ENCODE assay signal across 11 cellular contexts in the genomic region with DNA sequence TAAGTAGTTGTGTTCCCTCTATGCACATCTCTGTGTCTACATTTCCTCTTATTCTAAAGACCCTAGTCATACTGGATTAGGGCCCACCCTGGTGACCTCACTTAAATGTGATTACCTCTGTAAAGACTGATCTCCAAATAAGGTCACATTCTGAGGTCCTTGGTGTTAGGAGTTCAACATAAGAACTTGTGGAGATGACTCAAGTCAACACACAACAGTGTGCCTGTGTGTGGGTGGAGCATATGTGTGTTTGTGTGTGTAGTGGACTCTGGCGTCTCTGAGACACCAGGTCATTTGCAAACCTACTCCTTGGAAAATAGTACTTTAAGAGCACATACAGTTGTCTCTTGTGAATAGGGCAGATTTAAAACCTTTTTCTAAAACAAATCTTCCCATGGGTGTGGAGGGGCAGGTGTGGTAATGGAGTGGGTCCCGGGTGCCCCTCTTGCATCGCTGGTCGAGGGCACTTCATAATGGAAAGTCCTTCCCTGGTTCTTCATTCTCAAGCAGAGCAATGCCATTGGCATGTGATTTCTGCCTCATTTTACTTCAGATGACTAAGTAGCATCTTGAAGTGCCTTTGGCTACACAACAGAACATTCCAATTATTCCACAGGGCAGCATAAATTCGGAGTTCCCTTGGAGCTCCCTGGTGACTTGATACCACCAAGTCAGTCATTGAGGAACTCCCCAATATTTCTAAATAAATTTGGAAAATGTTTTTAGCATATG.
A peak's percentile ranks its signal among the peaks of the same experiment; 100 is the strongest.
DNase-seq lines count a peak whose midpoint lies in the region; ATAC-seq and TF ChIP-seq lines count a peak whose summit lies in the region.
"Had no signal": no experiment of that assay in that cellular context is flagged by ENCODE, and none has a peak within 500 bp of the region (broad histone marks: within the 10 kb centered on the region; RNA-seq: fewer than 3 reads in every experiment).

No MANE protein-coding gene starts in this region.

- H3K4me1 Mint-ChIP-seq in activated CD4-positive, alpha-beta T cell treated with anti-CD3 and anti-CD28 coated beads, Interleukin-2, amount 10 ng/mL, durations not matched to agents 24 days and 14 days: peaks cover 32% of the 10 kb centered on the region
- H3K4me1 Mint-ChIP-seq in natural killer cell: peaks cover 16 to 18% of the 10 kb centered on the region in 2 donors
- H3K4me1 Mint-ChIP-seq in T-cell: peaks cover 18 to 37% (median 28%) of the 10 kb centered on the region in 3 donors

- POLR2A ChIA-PET in GM10248 (lab: Yijun Ruan, JAX): no interaction called here
- POLR2A ChIA-PET in T-cell (lab: Charles Lee): no interaction called here

- H3K36me3 ChIP-seq in adipocyte (ENCODE audit: control insufficient read depth, insufficient read depth, low read length, severe bottlenecking) (peaks cover 36% of the 10 kb centered on the region), thymus (ENCODE audit: control insufficient read depth, insufficient read depth) (peaks cover 3% of the 10 kb centered on the region)

- TF ChIP-seq CTCF in natural killer cell (IDR thresholded peaks at IDR 0.05) (no peak), GM10248 (IDR thresholded peaks at IDR 0.05; ENCODE audit: control extremely low read depth, extremely low read depth, low read depth, missing control alignments) (no peak)

- no peak for ATAC-seq in natural killer cell
- ATAC-seq in T-cell (replicated peaks in 1 of 4): no peak

- peak overlapping the region; percentile 15 for H3K27ac ChIP-seq in thymus (ENCODE audit: low read depth)

- H3K9ac ChIP-seq in adipocyte (ENCODE audit: low read length): no peak overlapping the region

- CTCF ChIA-PET in GM10248 (lab: Yijun Ruan, JAX): interaction anchor here (0.9 to 1.1 kb wide), 4 partner anchors 18 to 19 kb away, joined by 3 to 4 read pairs (median 4); no protein-coding TSS in a partner anchor
- CTCF ChIA-PET in T-cell (lab: Charles Lee): no interaction called here

- no peaks in the 10 kb centered on the region for H3K27me3 ChIP-seq in adipocyte (replicated peaks; ENCODE audit: control insufficient read depth, insufficient read depth, low read length)
- H3K27me3 ChIP-seq in thymus (ENCODE audit: control insufficient read depth, insufficient read depth): no peaks in the 10 kb centered on the region

- H3K4me3 ChIP-seq in adipocyte (ENCODE audit: low read length) (no peak overlapping the region), thymus (ENCODE audit: low read length) (no peak overlapping the region)
- H3K4me3 ChIP-seq: skin epidermis had no signal

- no peaks in the 10 kb centered on the region for H3K36me3 Mint-ChIP-seq in activated CD4-positive, alpha-beta T cell treated with anti-CD3 and anti-CD28 coated beads, Interleukin-2, amount 10 ng/mL, durations not matched to agents 24 days and 14 days (ENCODE audit: low read depth)
- H3K36me3 Mint-ChIP-seq in natural killer cell (no peaks in the 10 kb centered on the region), T-cell (no peaks in the 10 kb centered on the region)

- peak overlapping the region; percentile 12 for H3K27ac Mint-ChIP-seq in activated CD4-positive, alpha-beta T cell treated with anti-CD3 and anti-CD28 coated beads, Interleukin-2, amount 10 ng/mL, durations not matched to agents 24 days and 14 days
- H3K27ac Mint-ChIP-seq in natural killer cell: no peak overlapping the region
- H3K27ac Mint-ChIP-seq in T-cell: no peak overlapping the region

- H3K9me3 Mint-ChIP-seq in activated CD4-positive, alpha-beta T cell treated with anti-CD3 and anti-CD28 coated beads, Interleukin-2, amount 10 ng/mL, durations not matched to agents 24 days and 14 days: no peaks in the 10 kb centered on the region
- H3K9me3 Mint-ChIP-seq in natural killer cell (no peaks in the 10 kb centered on the region), T-cell (no peaks in the 10 kb centered on the region)

- no peaks in the 10 kb centered on the region for H3K27me3 Mint-ChIP-seq in activated CD4-positive, alpha-beta T cell treated with anti-CD3 and anti-CD28 coated beads, Interleukin-2, amount 10 ng/mL, durations not matched to agents 24 days and 14 days
- H3K27me3 Mint-ChIP-seq in natural killer cell (ENCODE audit: low read depth in 2 of 2) (no peaks in the 10 kb centered on the region), T-cell (no peaks in the 10 kb centered on the region)

- DNase-seq in activated CD4-positive, alpha-beta T cell treated with anti-CD3 and anti-CD28 coated beads, Interleukin-2, amount 10 ng/mL, durations not matched to agents 24 days and 14 days: no peak
- no peak for DNase-seq in activated CD4-positive, alpha-beta T cell treated with anti-CD3 and anti-CD28 coated beads for 4 hours
- DNase-seq in adipocyte (ENCODE audit: low read depth) (peak; percentile 74), kidney tubule cell (ENCODE audit: low spot score) (peak; percentile 71), natural killer cell (no peak), GM10248 (ENCODE audit: extremely low spot score) (no peak), T-cell (no peak)
- DNase-seq: central memory CD4-positive, alpha-beta T cell; NCI-H1048 had no signal

- intact Hi-C loops in activated CD4-positive, alpha-beta T cell treated with anti-CD3 and anti-CD28 coated beads, Interleukin-2, amount 10 ng/mL, durations not matched to agents 24 days and 14 days (cut with micrococcal nuclease): no loop called here
- intact Hi-C loops in natural killer cell (cut with micrococcal nuclease): no loop called here

- no peak overlapping the region for H3K4me3 Mint-ChIP-seq in activated CD4-positive, alpha-beta T cell treated with anti-CD3 and anti-CD28 coated beads, Interleukin-2, amount 10 ng/mL, durations not matched to agents 24 days and 14 days
- H3K4me3 Mint-ChIP-seq in natural killer cell (no peak overlapping the region), T-cell (no peak overlapping the region)

- 96% methylated on average over 5 of the region's 5 CpGs for WGBS in thymus

- H3K9me3 ChIP-seq in adipocyte (ENCODE audit: control insufficient read depth, low read length) (no peaks in the 10 kb centered on the region), thymus (ENCODE audit: control insufficient read depth) (no peaks in the 10 kb centered on the region)

- H3K4me1 ChIP-seq in adipocyte (ENCODE audit: control insufficient read depth, insufficient read depth, low read length): peaks cover 64% of the 10 kb centered on the region
- peaks cover 58% of the 10 kb centered on the region for H3K4me1 ChIP-seq in thymus (ENCODE audit: control insufficient read depth, insufficient read depth, low read length)

Comparison
In these comparisons a context has a peak if more than half of its experiments do, and no peak if none do; other contexts are left out.
1. DNase-seq: peak in adipocyte (single experiment) and kidney tubule cell (single experiment); none in activated CD4-positive, alpha-beta T cell treated with anti-CD3 and anti-CD28 coated beads, Interleukin-2, amount 10 ng/mL, durations not matched to agents 24 days and 14 days (single experiment), activated CD4-positive, alpha-beta T cell treated with anti-CD3 and anti-CD28 coated beads for 4 hours (0 of 2), natural killer cell (single experiment), GM10248 (single experiment) and T-cell (0 of 34).